In the genomic region with DNA sequence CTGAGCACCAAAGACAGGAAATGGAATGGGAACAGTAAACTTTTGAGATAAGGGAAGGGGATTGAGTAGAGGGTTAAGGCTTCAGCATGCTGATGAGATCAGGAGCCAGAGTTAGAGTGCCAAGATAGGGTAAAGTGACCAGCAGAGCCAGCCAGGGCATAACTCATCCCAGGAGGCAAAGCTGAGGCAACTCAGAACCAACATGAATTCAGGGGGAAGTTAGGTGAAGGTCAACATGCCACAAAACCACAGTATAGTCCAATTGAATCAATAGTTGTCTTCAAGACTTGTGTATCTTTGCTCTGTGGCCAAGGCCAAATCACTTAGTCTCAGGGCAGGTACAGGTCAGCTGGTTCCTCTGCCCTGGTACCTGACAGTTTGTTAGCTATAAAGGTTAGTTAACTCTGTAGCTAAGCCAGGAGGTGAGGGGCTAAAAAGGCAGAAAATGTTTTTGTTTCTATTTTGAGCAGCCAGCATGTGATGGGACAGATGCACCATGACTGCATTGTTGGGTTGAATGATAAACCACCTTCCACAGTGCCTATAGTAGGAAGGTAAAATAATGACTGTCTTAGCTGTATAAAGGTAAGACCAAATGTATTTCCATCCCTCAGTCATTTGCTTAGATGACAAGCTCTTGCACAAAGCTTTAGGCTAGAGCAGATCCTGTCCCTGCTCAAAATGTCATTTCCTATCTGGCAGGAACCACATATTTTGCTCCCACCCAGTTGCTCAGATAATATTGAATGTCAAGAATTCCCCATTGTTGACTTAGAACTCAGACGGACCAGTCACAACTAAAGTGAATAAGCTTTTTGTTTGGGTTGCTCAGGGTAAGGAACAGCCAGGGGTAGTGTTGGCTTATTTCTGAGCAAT, we compare ENCODE assay signal across 1 cellular context.
TF ChIP-seq lines count a peak whose summit lies in the region.

No MANE protein-coding gene starts in this region.

TF ChIP-seq in K562, 482 proteins besides CTCF, POLR2A, EP300 and RAD21:
- TF ChIP-seq SLC30A9 (CRISPR knock-in tag; IDR thresholded peaks at IDR 0.05): no peak
- TF ChIP-seq, protein P1, sequence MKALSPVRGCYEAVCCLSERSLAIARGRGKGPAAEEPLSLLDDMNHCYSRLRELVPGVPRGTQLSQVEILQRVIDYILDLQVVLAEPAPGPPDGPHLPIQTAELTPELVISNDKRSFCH (CRISPR knock-in tag; IDR thresholded peaks at IDR 0.05): no peak
- TF ChIP-seq, protein P1 (tag; IDR thresholded peaks at IDR 0.05): peak; percentile 86
